ENCODE assay signal across 17 cellular contexts in the genomic region with DNA sequence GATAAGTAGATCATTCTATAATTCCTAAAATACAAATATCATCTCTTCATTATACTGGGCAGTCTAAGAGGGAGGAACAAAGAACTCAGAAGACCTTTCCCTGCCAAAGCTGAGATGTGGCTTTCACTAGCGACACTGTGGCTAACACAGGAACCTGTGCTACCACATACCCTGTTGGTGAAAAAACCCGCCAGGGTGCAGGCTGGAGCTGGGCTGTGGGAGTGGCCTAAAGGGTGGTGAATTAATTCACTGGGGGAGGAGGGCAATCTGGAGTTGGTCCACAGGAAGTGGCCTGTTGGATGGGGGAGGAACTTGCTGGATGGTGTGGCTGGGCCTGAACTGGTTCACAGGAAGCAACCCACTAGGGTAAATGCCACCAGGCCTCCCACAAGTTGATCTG. TPM values are rescaled to one million over a fixed set of nuclear protein-coding genes. Genes with fewer than 3 reads are reported as not detected.
"Had no signal": no experiment of that assay in that cellular context is flagged by ENCODE, and none has a peak within 500 bp of the region (broad histone marks: within the 10 kb centered on the region; RNA-seq: fewer than 3 reads in every experiment).

No MANE protein-coding gene starts in this region.

- H3K4me3 Mint-ChIP-seq: activated B cell treated with CpG ODN at 0.5 μM for 24 hours; activated CD4-positive, alpha-beta T cell treated with anti-CD3 and anti-CD28 coated beads, Interleukin-2, amount 10 ng/mL, durations not matched to agents 24 days and 14 days; activated T-cell treated with anti-CD3 and anti-CD28 coated beads, Interleukin-2, amount 50 U/mL, for 72 hours; T-helper 17 cell had no signal

- H3K4me3 ChIP-seq: colonic mucosa, gastroesophageal sphincter, lower lobe of right lung, right atrium auricular region, smooth muscle cell, stomach, uterus had no signal

- H3K4me1 ChIP-seq: colonic mucosa, gastroesophageal sphincter, lower lobe of right lung, right atrium auricular region, stomach, uterus had no signal

- H3K27ac Mint-ChIP-seq: activated B cell treated with CpG ODN at 0.5 μM for 24 hours; activated CD4-positive, alpha-beta T cell treated with anti-CD3 and anti-CD28 coated beads, Interleukin-2, amount 10 ng/mL, durations not matched to agents 24 days and 14 days; activated T-cell treated with anti-CD3 and anti-CD28 coated beads, Interleukin-2, amount 50 U/mL, for 72 hours; T-helper 17 cell had no signal

- DNase-seq: activated B cell treated with CpG ODN at 0.5 μM for 24 hours; activated CD4-positive, alpha-beta T cell treated with anti-CD3 and anti-CD28 coated beads, Interleukin-2, amount 10 ng/mL, durations not matched to agents 24 days and 14 days; activated naive CD4-positive, alpha-beta T cell; activated T-cell treated with anti-CD3 and anti-CD28 coated beads, Interleukin-2, amount 50 U/mL, for 72 hours; colonic mucosa; effector CD8-positive, alpha-beta T cell; lower lobe of right lung; midbrain; naive B cell; stomach; T-helper 17 cell; uterus had no signal

- ATAC-seq: activated T-cell treated with anti-CD3 and anti-CD28 coated beads, Interleukin-2, amount 50 U/mL, for 72 hours; gastroesophageal sphincter; lower lobe of right lung; T-helper 17 cell had no signal

- H3K27me3 Mint-ChIP-seq: activated B cell treated with CpG ODN at 0.5 μM for 24 hours; activated CD4-positive, alpha-beta T cell treated with anti-CD3 and anti-CD28 coated beads, Interleukin-2, amount 10 ng/mL, durations not matched to agents 24 days and 14 days; naive B cell; T-helper 17 cell had no signal

- H3K4me2 ChIP-seq: smooth muscle cell had no signal

- H3K4me1 Mint-ChIP-seq: activated B cell treated with CpG ODN at 0.5 μM for 24 hours; activated CD4-positive, alpha-beta T cell treated with anti-CD3 and anti-CD28 coated beads, Interleukin-2, amount 10 ng/mL, durations not matched to agents 24 days and 14 days; T-helper 17 cell had no signal

- H3K27ac ChIP-seq: colonic mucosa, gastroesophageal sphincter, lower lobe of right lung, right atrium auricular region, stomach, uterus had no signal

- FAIRE-seq: astrocyte had no signal

RNA-seq across cellular contexts. Expression of gene SCIMP, which starts 50.4 kb away (rescaled TPM):
- total RNA-seq: activated CD4-positive, alpha-beta T cell treated with anti-CD3 and anti-CD28 coated beads, Interleukin-2, amount 10 ng/mL, durations not matched to agents 24 days and 14 days; activated T-cell treated with anti-CD3 and anti-CD28 coated beads, Interleukin-2, amount 50 U/mL, for 72 hours; astrocyte; epithelial cell of proximal tubule; smooth muscle cell had no signal
